1 cellular context compared by ENCODE assay signal in the genomic region with DNA sequence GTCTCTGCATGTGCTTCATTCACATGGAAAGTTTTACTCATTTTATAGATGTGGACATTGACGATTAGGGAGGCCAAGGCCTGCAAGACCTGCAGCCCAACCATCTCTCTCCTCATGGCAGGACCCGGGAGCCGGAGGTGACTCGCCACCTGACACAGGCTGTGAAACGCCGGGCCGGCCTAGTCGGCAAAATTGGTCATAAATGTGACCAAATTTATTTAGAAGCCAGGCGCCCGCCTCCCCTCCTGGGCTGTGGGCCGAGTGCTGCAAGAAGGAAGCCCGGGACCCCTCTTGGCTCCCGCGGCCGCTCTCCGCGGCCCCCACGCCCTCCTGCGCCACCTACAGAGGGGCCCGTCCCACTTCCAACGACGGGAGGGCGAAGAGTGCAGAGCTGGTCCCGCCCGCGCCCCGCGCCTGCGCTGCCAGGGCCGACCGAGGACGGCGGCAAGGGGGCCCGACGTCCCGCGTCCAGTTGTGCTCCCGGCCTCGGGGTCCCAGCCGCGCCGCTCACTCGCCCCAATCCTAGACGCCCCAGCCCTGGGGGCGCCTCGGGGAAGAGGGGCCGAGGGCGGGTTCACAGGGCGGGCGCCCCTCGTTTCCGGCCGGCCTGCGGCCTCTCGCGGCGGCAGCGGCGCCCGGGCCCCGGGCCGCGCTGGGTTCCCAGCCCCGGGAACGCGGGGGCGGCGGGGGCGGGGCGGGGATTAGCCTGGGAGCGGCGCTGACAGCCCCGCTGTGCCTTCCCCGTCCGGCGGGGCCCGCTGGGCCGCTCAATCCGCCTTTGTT.
TF ChIP-seq lines count a peak whose summit lies in the region.

No MANE protein-coding gene starts in this region.

TF ChIP-seq in K562, 482 proteins besides CTCF, POLR2A, EP300 and RAD21 (continued from another document and continues in another):
- TF ChIP-seq MAFF (IDR thresholded peaks at IDR 0.05; ENCODE audit: low read length) (no peak), ZNF75A (CRISPR knock-in tag; IDR thresholded peaks at IDR 0.05) (no peak), ZNF184 (CRISPR knock-in tag; IDR thresholded peaks at IDR 0.05) (no peak), ARID1B (IDR thresholded peaks at IDR 0.05) (no peak), RBFOX2 (IDR thresholded peaks at IDR 0.05; ENCODE audit: low read depth, low read length) (peak; percentile 83), TEAD1 (CRISPR knock-in tag; IDR thresholded peaks at IDR 0.05) (no peak), NR2C2 (CRISPR knock-in tag; IDR thresholded peaks at IDR 0.05) (peak; percentile 18; the same call in 1 of the 2 replicates), NR2C2 (tag; IDR thresholded peaks at IDR 0.05) (peak; percentile 59; the same call in 1 of the 2 replicates), GABPB1 (CRISPR knock-in tag; IDR thresholded peaks at IDR 0.05) (0 out of 2 replicates have a peak, but pooled peaks have one; percentile 12), RCOR1 (IDR thresholded peaks at IDR 0.05; ENCODE audit: borderline replicate concordance in 1 of 2, low read depth in 2 of 2, low read length in 2 of 2) (no peak), ZNF12 (CRISPR knock-in tag; IDR thresholded peaks at IDR 0.05) (no peak), MYNN (IDR thresholded peaks at IDR 0.05) (0 out of 2 replicates have a peak, but pooled peaks have one; percentile 21), MYNN (CRISPR knock-in tag; IDR thresholded peaks at IDR 0.05) (no peak), NFXL1 (CRISPR knock-in tag; IDR thresholded peaks at IDR 0.05) (no peak), NCOA6 (IDR thresholded peaks at IDR 0.05) (peak; percentile 55; the same call in 1 of the 2 replicates), NR2F6 (CRISPR knock-in tag; IDR thresholded peaks at IDR 0.05) (no peak), ELF4 (CRISPR knock-in tag; IDR thresholded peaks at IDR 0.05) (no peak), BHLHE40 (IDR thresholded peaks at IDR 0.05; ENCODE audit: low read length) (no peak), RAD51 (IDR thresholded peaks at IDR 0.05; ENCODE audit: borderline replicate concordance, low read depth) (no peak), ZNF507 (tag; conservative IDR thresholded peaks at IDR 0.05) (no peak), POLR2B (IDR thresholded peaks at IDR 0.05; ENCODE audit: low read depth, partially characterized antibody) (no peak), ZNF165 (CRISPR knock-in tag; IDR thresholded peaks at IDR 0.05; ENCODE audit: borderline replicate concordance) (no peak), CBX8 (IDR thresholded peaks at IDR 0.05; ENCODE audit: borderline replicate concordance, extremely low read depth, low read depth, low read length, poor library complexity, severe bottlenecking) (no peak), SETDB1 (IDR thresholded peaks at IDR 0.05; ENCODE audit: low read length) (no peak), IFI16 (CRISPR knock-in tag; IDR thresholded peaks at IDR 0.05) (no peak), TFAM (CRISPR knock-in tag; conservative IDR thresholded peaks at IDR 0.05) (no peak)
- TF ChIP-seq, protein P1, sequence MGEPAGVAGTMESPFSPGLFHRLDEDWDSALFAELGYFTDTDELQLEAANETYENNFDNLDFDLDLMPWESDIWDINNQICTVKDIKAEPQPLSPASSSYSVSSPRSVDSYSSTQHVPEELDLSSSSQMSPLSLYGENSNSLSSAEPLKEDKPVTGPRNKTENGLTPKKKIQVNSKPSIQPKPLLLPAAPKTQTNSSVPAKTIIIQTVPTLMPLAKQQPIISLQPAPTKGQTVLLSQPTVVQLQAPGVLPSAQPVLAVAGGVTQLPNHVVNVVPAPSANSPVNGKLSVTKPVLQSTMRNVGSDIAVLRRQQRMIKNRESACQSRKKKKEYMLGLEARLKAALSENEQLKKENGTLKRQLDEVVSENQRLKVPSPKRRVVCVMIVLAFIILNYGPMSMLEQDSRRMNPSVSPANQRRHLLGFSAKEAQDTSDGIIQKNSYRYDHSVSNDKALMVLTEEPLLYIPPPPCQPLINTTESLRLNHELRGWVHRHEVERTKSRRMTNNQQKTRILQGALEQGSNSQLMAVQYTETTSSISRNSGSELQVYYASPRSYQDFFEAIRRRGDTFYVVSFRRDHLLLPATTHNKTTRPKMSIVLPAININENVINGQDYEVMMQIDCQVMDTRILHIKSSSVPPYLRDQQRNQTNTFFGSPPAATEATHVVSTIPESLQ (CRISPR knock-in tag; IDR thresholded peaks at IDR 0.05): no peak
- TF ChIP-seq, protein P2, sequence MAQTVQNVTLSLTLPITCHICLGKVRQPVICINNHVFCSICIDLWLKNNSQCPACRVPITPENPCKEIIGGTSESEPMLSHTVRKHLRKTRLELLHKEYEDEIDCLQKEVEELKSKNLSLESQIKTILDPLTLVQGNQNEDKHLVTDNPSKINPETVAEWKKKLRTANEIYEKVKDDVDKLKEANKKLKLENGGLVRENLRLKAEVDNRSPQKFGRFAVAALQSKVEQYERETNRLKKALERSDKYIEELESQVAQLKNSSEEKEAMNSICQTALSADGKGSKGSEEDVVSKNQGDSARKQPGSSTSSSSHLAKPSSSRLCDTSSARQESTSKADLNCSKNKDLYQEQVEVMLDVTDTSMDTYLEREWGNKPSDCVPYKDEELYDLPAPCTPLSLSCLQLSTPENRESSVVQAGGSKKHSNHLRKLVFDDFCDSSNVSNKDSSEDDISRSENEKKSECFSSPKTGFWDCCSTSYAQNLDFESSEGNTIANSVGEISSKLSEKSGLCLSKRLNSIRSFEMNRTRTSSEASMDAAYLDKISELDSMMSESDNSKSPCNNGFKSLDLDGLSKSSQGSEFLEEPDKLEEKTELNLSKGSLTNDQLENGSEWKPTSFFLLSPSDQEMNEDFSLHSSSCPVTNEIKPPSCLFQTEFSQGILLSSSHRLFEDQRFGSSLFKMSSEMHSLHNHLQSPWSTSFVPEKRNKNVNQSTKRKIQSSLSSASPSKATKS (CRISPR knock-in tag; IDR thresholded peaks at IDR 0.05): no peak
- TF ChIP-seq, protein P3, sequence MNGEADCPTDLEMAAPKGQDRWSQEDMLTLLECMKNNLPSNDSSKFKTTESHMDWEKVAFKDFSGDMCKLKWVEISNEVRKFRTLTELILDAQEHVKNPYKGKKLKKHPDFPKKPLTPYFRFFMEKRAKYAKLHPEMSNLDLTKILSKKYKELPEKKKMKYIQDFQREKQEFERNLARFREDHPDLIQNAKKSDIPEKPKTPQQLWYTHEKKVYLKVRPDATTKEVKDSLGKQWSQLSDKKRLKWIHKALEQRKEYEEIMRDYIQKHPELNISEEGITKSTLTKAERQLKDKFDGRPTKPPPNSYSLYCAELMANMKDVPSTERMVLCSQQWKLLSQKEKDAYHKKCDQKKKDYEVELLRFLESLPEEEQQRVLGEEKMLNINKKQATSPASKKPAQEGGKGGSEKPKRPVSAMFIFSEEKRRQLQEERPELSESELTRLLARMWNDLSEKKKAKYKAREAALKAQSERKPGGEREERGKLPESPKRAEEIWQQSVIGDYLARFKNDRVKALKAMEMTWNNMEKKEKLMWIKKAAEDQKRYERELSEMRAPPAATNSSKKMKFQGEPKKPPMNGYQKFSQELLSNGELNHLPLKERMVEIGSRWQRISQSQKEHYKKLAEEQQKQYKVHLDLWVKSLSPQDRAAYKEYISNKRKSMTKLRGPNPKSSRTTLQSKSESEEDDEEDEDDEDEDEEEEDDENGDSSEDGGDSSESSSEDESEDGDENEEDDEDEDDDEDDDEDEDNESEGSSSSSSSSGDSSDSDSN (IDR thresholded peaks at IDR 0.05; ENCODE audit: borderline replicate concordance in 1 of 2, low read depth in 2 of 2, low read length in 2 of 2): 0 out of 4 replicates have a peak, but pooled peaks of 1 of the 2 experiments have one; percentile 15
- TF ChIP-seq, protein P4, sequence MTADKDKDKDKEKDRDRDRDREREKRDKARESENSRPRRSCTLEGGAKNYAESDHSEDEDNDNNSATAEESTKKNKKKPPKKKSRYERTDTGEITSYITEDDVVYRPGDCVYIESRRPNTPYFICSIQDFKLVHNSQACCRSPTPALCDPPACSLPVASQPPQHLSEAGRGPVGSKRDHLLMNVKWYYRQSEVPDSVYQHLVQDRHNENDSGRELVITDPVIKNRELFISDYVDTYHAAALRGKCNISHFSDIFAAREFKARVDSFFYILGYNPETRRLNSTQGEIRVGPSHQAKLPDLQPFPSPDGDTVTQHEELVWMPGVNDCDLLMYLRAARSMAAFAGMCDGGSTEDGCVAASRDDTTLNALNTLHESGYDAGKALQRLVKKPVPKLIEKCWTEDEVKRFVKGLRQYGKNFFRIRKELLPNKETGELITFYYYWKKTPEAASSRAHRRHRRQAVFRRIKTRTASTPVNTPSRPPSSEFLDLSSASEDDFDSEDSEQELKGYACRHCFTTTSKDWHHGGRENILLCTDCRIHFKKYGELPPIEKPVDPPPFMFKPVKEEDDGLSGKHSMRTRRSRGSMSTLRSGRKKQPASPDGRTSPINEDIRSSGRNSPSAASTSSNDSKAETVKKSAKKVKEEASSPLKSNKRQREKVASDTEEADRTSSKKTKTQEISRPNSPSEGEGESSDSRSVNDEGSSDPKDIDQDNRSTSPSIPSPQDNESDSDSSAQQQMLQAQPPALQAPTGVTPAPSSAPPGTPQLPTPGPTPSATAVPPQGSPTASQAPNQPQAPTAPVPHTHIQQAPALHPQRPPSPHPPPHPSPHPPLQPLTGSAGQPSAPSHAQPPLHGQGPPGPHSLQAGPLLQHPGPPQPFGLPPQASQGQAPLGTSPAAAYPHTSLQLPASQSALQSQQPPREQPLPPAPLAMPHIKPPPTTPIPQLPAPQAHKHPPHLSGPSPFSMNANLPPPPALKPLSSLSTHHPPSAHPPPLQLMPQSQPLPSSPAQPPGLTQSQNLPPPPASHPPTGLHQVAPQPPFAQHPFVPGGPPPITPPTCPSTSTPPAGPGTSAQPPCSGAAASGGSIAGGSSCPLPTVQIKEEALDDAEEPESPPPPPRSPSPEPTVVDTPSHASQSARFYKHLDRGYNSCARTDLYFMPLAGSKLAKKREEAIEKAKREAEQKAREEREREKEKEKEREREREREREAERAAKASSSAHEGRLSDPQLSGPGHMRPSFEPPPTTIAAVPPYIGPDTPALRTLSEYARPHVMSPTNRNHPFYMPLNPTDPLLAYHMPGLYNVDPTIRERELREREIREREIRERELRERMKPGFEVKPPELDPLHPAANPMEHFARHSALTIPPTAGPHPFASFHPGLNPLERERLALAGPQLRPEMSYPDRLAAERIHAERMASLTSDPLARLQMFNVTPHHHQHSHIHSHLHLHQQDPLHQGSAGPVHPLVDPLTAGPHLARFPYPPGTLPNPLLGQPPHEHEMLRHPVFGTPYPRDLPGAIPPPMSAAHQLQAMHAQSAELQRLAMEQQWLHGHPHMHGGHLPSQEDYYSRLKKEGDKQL (CRISPR knock-in tag; IDR thresholded peaks at IDR 0.05; ENCODE audit: borderline replicate concordance): no peak
- TF ChIP-seq, protein P5, sequence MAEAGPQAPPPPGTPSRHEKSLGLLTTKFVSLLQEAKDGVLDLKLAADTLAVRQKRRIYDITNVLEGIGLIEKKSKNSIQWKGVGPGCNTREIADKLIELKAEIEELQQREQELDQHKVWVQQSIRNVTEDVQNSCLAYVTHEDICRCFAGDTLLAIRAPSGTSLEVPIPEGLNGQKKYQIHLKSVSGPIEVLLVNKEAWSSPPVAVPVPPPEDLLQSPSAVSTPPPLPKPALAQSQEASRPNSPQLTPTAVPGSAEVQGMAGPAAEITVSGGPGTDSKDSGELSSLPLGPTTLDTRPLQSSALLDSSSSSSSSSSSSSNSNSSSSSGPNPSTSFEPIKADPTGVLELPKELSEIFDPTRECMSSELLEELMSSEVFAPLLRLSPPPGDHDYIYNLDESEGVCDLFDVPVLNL (CRISPR knock-in tag; IDR thresholded peaks at IDR 0.05; ENCODE audit: low read depth): no peak
- TF ChIP-seq, protein P6, sequence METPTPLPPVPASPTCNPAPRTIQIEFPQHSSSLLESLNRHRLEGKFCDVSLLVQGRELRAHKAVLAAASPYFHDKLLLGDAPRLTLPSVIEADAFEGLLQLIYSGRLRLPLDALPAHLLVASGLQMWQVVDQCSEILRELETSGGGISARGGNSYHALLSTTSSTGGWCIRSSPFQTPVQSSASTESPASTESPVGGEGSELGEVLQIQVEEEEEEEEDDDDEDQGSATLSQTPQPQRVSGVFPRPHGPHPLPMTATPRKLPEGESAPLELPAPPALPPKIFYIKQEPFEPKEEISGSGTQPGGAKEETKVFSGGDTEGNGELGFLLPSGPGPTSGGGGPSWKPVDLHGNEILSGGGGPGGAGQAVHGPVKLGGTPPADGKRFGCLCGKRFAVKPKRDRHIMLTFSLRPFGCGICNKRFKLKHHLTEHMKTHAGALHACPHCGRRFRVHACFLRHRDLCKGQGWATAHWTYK (CRISPR knock-in tag; IDR thresholded peaks at IDR 0.05): peak; percentile 78; the same call in 1 of the 2 replicates
- TF ChIP-seq, protein P7, sequence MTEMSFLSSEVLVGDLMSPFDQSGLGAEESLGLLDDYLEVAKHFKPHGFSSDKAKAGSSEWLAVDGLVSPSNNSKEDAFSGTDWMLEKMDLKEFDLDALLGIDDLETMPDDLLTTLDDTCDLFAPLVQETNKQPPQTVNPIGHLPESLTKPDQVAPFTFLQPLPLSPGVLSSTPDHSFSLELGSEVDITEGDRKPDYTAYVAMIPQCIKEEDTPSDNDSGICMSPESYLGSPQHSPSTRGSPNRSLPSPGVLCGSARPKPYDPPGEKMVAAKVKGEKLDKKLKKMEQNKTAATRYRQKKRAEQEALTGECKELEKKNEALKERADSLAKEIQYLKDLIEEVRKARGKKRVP (CRISPR knock-in tag; IDR thresholded peaks at IDR 0.05): no peak
- TF ChIP-seq, protein P8, sequence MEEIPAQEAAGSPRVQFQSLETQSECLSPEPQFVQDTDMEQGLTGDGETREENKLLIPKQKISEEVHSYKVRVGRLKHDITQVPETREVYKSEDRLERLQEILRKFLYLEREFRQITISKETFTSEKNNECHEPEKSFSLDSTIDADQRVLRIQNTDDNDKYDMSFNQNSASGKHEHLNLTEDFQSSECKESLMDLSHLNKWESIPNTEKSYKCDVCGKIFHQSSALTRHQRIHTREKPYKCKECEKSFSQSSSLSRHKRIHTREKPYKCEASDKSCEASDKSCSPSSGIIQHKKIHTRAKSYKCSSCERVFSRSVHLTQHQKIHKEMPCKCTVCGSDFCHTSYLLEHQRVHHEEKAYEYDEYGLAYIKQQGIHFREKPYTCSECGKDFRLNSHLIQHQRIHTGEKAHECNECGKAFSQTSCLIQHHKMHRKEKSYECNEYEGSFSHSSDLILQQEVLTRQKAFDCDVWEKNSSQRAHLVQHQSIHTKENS (CRISPR knock-in tag; IDR thresholded peaks at IDR 0.05): no peak
- TF ChIP-seq, protein P9, sequence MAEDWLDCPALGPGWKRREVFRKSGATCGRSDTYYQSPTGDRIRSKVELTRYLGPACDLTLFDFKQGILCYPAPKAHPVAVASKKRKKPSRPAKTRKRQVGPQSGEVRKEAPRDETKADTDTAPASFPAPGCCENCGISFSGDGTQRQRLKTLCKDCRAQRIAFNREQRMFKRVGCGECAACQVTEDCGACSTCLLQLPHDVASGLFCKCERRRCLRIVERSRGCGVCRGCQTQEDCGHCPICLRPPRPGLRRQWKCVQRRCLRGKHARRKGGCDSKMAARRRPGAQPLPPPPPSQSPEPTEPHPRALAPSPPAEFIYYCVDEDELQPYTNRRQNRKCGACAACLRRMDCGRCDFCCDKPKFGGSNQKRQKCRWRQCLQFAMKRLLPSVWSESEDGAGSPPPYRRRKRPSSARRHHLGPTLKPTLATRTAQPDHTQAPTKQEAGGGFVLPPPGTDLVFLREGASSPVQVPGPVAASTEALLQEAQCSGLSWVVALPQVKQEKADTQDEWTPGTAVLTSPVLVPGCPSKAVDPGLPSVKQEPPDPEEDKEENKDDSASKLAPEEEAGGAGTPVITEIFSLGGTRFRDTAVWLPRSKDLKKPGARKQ (CRISPR knock-in tag; IDR thresholded peaks at IDR 0.05): no peak
